8 cellular contexts compared by ENCODE assay signal in the genomic region with DNA sequence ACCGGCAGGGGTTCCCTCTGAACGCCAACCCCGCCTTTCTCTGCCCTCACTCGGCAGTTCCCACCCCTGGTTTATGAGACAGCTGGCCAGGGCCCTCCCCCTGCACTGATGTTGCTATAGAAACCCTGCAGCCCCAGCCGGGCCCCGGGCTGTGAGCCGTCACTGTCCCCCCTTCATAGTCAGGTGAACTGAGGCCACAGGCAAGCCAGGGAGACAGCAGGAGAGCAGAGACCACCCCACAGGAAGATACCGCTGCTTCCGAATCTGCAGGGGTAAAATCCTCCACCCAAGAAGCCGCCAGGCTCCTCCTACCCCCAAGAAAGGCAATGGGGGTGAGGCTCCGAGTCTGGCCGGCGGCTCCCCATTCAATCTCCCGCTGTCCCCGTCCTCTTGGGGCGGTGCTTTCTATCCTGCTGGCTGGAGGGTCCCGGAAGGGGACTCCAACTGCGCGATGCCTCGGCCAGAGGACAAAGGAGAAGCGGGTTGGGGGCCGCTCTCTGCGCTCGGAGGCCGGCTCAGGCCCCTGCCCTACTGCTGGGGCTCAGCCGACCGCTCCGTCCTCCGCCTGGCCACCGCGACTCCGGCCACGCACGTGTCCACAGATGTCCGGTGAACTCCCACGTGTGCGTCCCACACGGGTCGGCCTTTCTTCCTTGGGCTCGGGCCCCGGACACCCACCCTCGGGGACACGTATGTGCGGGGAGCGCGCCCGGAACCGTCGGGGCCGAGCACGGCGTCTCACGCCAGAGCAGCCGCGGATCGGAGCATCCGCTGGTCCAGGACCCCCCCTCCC. TPM values are rescaled to one million over a fixed set of nuclear protein-coding genes. Genes with fewer than 3 reads are reported as not detected.
DNase-seq lines count a peak whose midpoint lies in the region; ATAC-seq, FAIRE-seq and TF ChIP-seq lines count a peak whose summit lies in the region.

No MANE protein-coding gene starts in this region.

- WGBS in heart right ventricle, 2 donors: 1% methylated on average over 57 of the region's 57 CpGs

- peak overlapping the region; percentile 45 to 99 (median 78) for H3K4me3 ChIP-seq in heart right ventricle

- peak overlapping the region; percentile 23 to 92 (median 84) for H3K27ac ChIP-seq in heart right ventricle

- DNase-seq in GM04503 (ENCODE audit: low read depth) (peak; percentile 42), NCI-H1105 (lab: John Stamatoyannopoulos, UW) (peak; percentile 90), SW 1271 (lab: John Stamatoyannopoulos, UW) (peak; percentile 48 to 74), heart right ventricle (peak; percentile 67 to 68), posterior cingulate gyrus (peak in 9 of 10 donors; percentile 56 to 96 (median 78)), urothelium cell line (ENCODE audit: low spot score) (peak; percentile 71)
- peak; percentile 61 for DNase-seq in activated naive CD8-positive, alpha-beta T cell treated with anti-CD3 and anti-CD28 coated beads, Interleukin-2, amount 50 U/mL, for 16 hours (ENCODE audit: low read depth, low spot score)

- ATAC-seq in HG02623 (IDR thresholded peaks at IDR 0.05; ENCODE audit: unreplicated experiment) (peak; percentile 39), heart right ventricle (peak; percentile 26 to 67 (median 57))

- intact Hi-C loops in heart right ventricle (cut with DNase I): loop anchor here in 1 of 10 donors (2.0 kb wide), 1 partner anchor 21 kb away; a partner anchor contains a TSS
- intact Hi-C loops in posterior cingulate gyrus (cut with DNase I): no loop called here

- TF ChIP-seq CTCF in heart right ventricle (IDR thresholded peaks at IDR 0.05): no peak

- no peaks in the 10 kb centered on the region for H3K27me3 ChIP-seq in heart right ventricle

- peaks cover 0 to 48% (median 5%) of the 10 kb centered on the region in 9 donors for H3K36me3 ChIP-seq in heart right ventricle

- H3K9me3 ChIP-seq in heart right ventricle: no peaks in the 10 kb centered on the region

- peaks cover 17 to 42% (median 30%) of the 10 kb centered on the region in 9 donors for H3K4me1 ChIP-seq in heart right ventricle

- FAIRE-seq in urothelium cell line (lab: Jason Lieb, UNC): no peak

RNA-seq across cellular contexts. Expression of a gene that starts 0.6 kb away (rescaled TPM):
- total RNA-seq in heart right ventricle: 1 to 10 TPM; 2.2 to 8.6 (median 4.0) TPM
- polyA plus RNA-seq in heart right ventricle: 10 to 100 TPM in 1 of 2 donors, 1 to 10 TPM in 1; 3.0 to 11.1 TPM

RNA-seq across cellular contexts. Expression of a gene that starts 7.5 kb away (rescaled TPM):
- 10 to 100 TPM in 3 of 10 donors, 1 to 10 TPM in 7; 5.2 to 13.9 (median 6.9) TPM for total RNA-seq in heart right ventricle
- 10 to 100 TPM in 1 of 2 donors, 1 to 10 TPM in 1; 6.3 to 32.4 TPM for polyA plus RNA-seq in heart right ventricle

RNA-seq across cellular contexts. Expression of a gene that starts 7.6 kb away (rescaled TPM):
- total RNA-seq in heart right ventricle: under 1 TPM in 9 of 10 donors, not detected in 1; 0.22 to 0.80 (median 0.38) TPM
- polyA plus RNA-seq in heart right ventricle: under 1 TPM; 0.75 to 0.80 TPM

RNA-seq across cellular contexts. Expression of a gene that starts 12.3 kb away (rescaled TPM):
- 1,000 to 10,000 TPM in 3 of 10 donors, 100 to 1,000 TPM in 7; 765 to 1,177 (median 850) TPM for total RNA-seq in heart right ventricle
- 1,000 to 10,000 TPM; 1,402 to 1,699 TPM for polyA plus RNA-seq in heart right ventricle

RNA-seq across cellular contexts. Expression of a gene that starts 20.2 kb away (rescaled TPM):
- 10 to 100 TPM; 20.6 to 29.4 (median 26.0) TPM for total RNA-seq in heart right ventricle
- polyA plus RNA-seq in heart right ventricle: 10 to 100 TPM; 15.0 to 32.4 TPM

Comparison
In these comparisons a context has a peak if more than half of its experiments do, and no peak if none do; other contexts are left out.
1. Peak in every context shown above with its lines: DNase-seq, ATAC-seq, H3K4me3 ChIP-seq and H3K27ac ChIP-seq.